In the genomic region with DNA sequence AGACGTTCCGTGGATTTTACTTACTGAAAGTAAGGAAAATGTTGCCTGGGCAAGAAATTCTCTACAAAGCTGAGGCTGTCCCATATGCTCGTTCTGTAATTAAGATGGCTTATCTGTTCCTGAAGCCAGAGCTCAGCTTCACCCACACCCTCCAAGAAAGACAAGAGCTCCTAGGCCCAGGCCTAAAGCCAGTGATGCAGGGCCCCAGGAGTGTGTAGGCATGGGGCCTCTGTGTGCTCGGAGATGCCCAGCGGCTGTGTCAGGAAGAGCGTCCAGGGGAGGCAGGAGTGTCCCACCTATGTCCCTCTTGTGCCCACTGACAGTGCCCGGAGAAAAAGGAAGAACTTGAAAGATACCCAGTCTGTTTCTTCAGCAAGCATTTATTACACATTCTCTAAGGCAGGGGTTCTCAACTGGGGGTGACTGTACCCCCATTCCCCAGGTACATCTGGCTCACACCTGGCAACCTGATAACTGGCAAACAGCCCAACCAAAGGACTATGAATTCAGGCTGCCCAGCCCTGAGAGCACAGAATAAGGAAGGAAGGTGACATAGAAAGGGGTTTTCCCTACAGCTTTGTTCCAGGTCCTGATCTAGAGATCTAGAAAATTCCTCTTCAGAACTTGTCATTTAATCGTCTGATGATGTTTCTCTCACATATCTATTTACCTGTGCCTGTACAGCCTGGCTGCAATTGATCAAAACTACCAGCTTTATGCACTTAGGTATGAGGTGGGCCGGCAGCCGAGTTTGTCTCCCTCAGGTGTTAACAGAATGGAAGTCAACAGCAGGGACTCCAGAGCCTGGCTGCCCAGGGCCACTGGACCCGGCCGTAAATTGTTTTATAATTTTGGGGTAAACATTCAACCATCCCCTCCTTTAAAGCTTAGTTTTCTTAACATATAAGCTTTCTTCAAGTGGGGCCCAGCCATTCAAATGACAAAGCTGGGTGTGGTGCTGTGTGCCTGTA, we compare ENCODE assay signal across 14 cellular contexts. TPM values are rescaled to one million over a fixed set of nuclear protein-coding genes. Genes with fewer than 3 reads are reported as not detected.
DNase-seq lines count a peak whose midpoint lies in the region; ATAC-seq, FAIRE-seq and TF ChIP-seq lines count a peak whose summit lies in the region.
"Had no signal": no experiment of that assay in that cellular context is flagged by ENCODE, and none has a peak within 500 bp of the region (broad histone marks: within the 10 kb centered on the region; RNA-seq: fewer than 3 reads in every experiment).

No MANE protein-coding gene starts in this region.

- H3K27ac Mint-ChIP-seq in activated T-helper 2 cell treated with anti-CD3 and anti-CD28 coated beads, Interferon-gamma antibody, Interleukin-2, Interleukin-4, amounts not matched to agents 10 μg/mL and 5 μg/mL and 100 μg/mL, durations not matched to agents 14 hours and 24 hours and 36 hours: peak overlapping the region; percentile 21
- H3K27ac Mint-ChIP-seq in naive B cell: peak overlapping the region; percentile 94 to 99 (median 98)

- no peaks in the 10 kb centered on the region for H3K27me3 Mint-ChIP-seq in activated T-helper 2 cell treated with anti-CD3 and anti-CD28 coated beads, Interferon-gamma antibody, Interleukin-2, Interleukin-4, amounts not matched to agents 10 μg/mL and 5 μg/mL and 100 μg/mL, durations not matched to agents 14 hours and 24 hours and 36 hours (ENCODE audit: low read depth)
- no peaks in the 10 kb centered on the region for H3K27me3 Mint-ChIP-seq in naive B cell

- no peak overlapping the region for H3K4me2 ChIP-seq in HepG2 (ENCODE audit: low read depth, low read length)

- H3K36me3 ChIP-seq in HepG2 (replicated peaks in 1 of 2; ENCODE audit: control insufficient read depth in 1 of 2, insufficient read depth in 2 of 2, low read length in 2 of 2) (peaks cover 56 to 89% of the 10 kb centered on the region in 2 experiments), right lobe of liver (peaks cover 6 to 63% (median 30%) of the 10 kb centered on the region in 4 donors), upper lobe of right lung (peaks cover 91% of the 10 kb centered on the region)

- ATAC-seq in HepG2: no peak
- ATAC-seq in right lobe of liver: no peak
- ATAC-seq in naive B cell (ENCODE audit: low read depth in 2 of 2): peak; percentile 7 to 22
- no peak for ATAC-seq in upper lobe of right lung
- no peak for ATAC-seq in GM18502 (IDR thresholded peaks at IDR 0.05; ENCODE audit: poor library complexity, unreplicated experiment)
- ATAC-seq: heart left ventricle, SK-N-SH treated with all-trans-retinoic acid at 6 μM for 48 hours had no signal

- H3K9me3 Mint-ChIP-seq in activated T-helper 2 cell treated with anti-CD3 and anti-CD28 coated beads, Interferon-gamma antibody, Interleukin-2, Interleukin-4, amounts not matched to agents 10 μg/mL and 5 μg/mL and 100 μg/mL, durations not matched to agents 14 hours and 24 hours and 36 hours: no peaks in the 10 kb centered on the region
- no peaks in the 10 kb centered on the region for H3K9me3 Mint-ChIP-seq in naive B cell

- H3K4me1 Mint-ChIP-seq in activated T-helper 2 cell treated with anti-CD3 and anti-CD28 coated beads, Interferon-gamma antibody, Interleukin-2, Interleukin-4, amounts not matched to agents 10 μg/mL and 5 μg/mL and 100 μg/mL, durations not matched to agents 14 hours and 24 hours and 36 hours (ENCODE audit: low read depth): peaks cover 39% of the 10 kb centered on the region
- peaks cover 78 to 98% (median 88%) of the 10 kb centered on the region in 3 donors for H3K4me1 Mint-ChIP-seq in naive B cell

- H3K4me1 ChIP-seq in HepG2 (ENCODE audit: insufficient read depth, low read length): peaks cover 10% of the 10 kb centered on the region
- peaks cover 0 to 34% (median 0%) of the 10 kb centered on the region in 4 donors for H3K4me1 ChIP-seq in right lobe of liver
- peaks cover 24% of the 10 kb centered on the region for H3K4me1 ChIP-seq in upper lobe of right lung
- H3K4me1 ChIP-seq: BE2C had no signal

- TF ChIP-seq POLR2A in HepG2 (IDR thresholded peaks at IDR 0.05; ENCODE audit: insufficient read depth in 1 of 2, low read depth in 2 of 2, low read length in 2 of 2) (no peak), right lobe of liver (IDR thresholded peaks at IDR 0.05) (no peak)

- CTCF ChIA-PET in HepG2 (lab: Yijun Ruan, JAX; ENCODE audit: low intra/inter-chr PET ratio, low total read pairs): no interaction called here

- DNase-seq in HepG2 (ENCODE audit: low spot score) (no peak), right lobe of liver (no peak), naive B cell (peak; percentile 37), upper lobe of right lung (peak; percentile 27), activated gamma-delta T cell treated with Interleukin-2 at 50 U/mL for 16 hours (no peak), putamen (ENCODE audit: low spot score) (no peak)
- DNase-seq in activated T-helper 2 cell treated with anti-CD3 and anti-CD28 coated beads, Interferon-gamma antibody, Interleukin-2, Interleukin-4, amounts not matched to agents 10 μg/mL and 5 μg/mL and 100 μg/mL, durations not matched to agents 14 hours and 24 hours and 36 hours (ENCODE audit: low spot score): no peak
- DNase-seq: BE2C, NCI-H187 treated with DMSO at 0.1 percent for 48 hours, NCI-H748 treated with DMSO at 0.1 percent for 48 hours had no signal

- H3K9ac ChIP-seq in HepG2 (ENCODE audit: insufficient read depth, low read depth, low read length): no peak overlapping the region

- H3K27me3 ChIP-seq in HepG2 (ENCODE audit: control insufficient read depth in 1 of 2, insufficient read depth in 2 of 2, low read length in 2 of 2): no peaks in the 10 kb centered on the region
- H3K27me3 ChIP-seq in right lobe of liver: no peaks in the 10 kb centered on the region
- no peaks in the 10 kb centered on the region for H3K27me3 ChIP-seq in upper lobe of right lung
- H3K27me3 ChIP-seq: BE2C, heart left ventricle had no signal

- TF ChIP-seq EP300 in HepG2 (IDR thresholded peaks at IDR 0.05; ENCODE audit: low read depth in 2 of 2, low read length in 2 of 2): no peak
- no peak for TF ChIP-seq EP300 in HepG2 (CRISPR knock-in tag; IDR thresholded peaks at IDR 0.05; ENCODE audit: borderline replicate concordance)

- H3K4me3 Mint-ChIP-seq in activated T-helper 2 cell treated with anti-CD3 and anti-CD28 coated beads, Interferon-gamma antibody, Interleukin-2, Interleukin-4, amounts not matched to agents 10 μg/mL and 5 μg/mL and 100 μg/mL, durations not matched to agents 14 hours and 24 hours and 36 hours (ENCODE audit: low read depth): no peak overlapping the region
- peak overlapping the region; percentile 57 to 91 (median 74) for H3K4me3 Mint-ChIP-seq in naive B cell

- TF ChIP-seq RAD21 in HepG2 (CRISPR knock-in tag; IDR thresholded peaks at IDR 0.05): no peak

- peaks cover 4% of the 10 kb centered on the region; the same call in 1 of the 2 replicates for H4K20me1 ChIP-seq in HepG2 (ENCODE audit: insufficient read depth, low read length)

- intact Hi-C loops in HepG2 (cut with micrococcal nuclease; ENCODE audit: unreplicated experiment) (no loop called here), right lobe of liver (cut with DNase I) (no loop called here), upper lobe of right lung (cut with DNase I) (no loop called here)
- intact Hi-C loops in activated T-helper 2 cell treated with anti-CD3 and anti-CD28 coated beads, Interferon-gamma antibody, Interleukin-2, Interleukin-4, amounts not matched to agents 10 μg/mL and 5 μg/mL and 100 μg/mL, durations not matched to agents 14 hours and 24 hours and 36 hours (cut with micrococcal nuclease): no loop called here

- H3K27ac ChIP-seq in HepG2 (ENCODE audit: extremely low read length, insufficient read depth, low read length): no peak overlapping the region
- no peak overlapping the region for H3K27ac ChIP-seq in right lobe of liver
- H3K27ac ChIP-seq in upper lobe of right lung: no peak overlapping the region

- POLR2A ChIA-PET in HepG2 (lab: Yijun Ruan, JAX): no interaction called here

- in situ Hi-C loops in HepG2 (cut with HindIII; ENCODE audit: extremely low pct_ligation_motif_present, low pct_unique_long_range_greater_than_20kb): no loop called here

- FAIRE-seq in HepG2 (lab: Jason Lieb, UNC): no peak
- FAIRE-seq: K562 had no signal

- 97% methylated on average over 12 of the region's 12 CpGs for WGBS in HepG2 (ENCODE audit: low lambda C conversion rate)
- WGBS in right lobe of liver (ENCODE audit: insufficient coverage, low coverage, low lambda C conversion rate, missing lambda C conversion rate): 71% methylated on average over 9 of the region's 12 CpGs

- H3K36me3 Mint-ChIP-seq in activated T-helper 2 cell treated with anti-CD3 and anti-CD28 coated beads, Interferon-gamma antibody, Interleukin-2, Interleukin-4, amounts not matched to agents 10 μg/mL and 5 μg/mL and 100 μg/mL, durations not matched to agents 14 hours and 24 hours and 36 hours (ENCODE audit: low read depth): peaks cover 66% of the 10 kb centered on the region
- peaks cover 0 to 7% of the 10 kb centered on the region in 2 donors for H3K36me3 Mint-ChIP-seq in naive B cell

- H3K9me3 ChIP-seq in HepG2 (ENCODE audit: low read length) (no peaks in the 10 kb centered on the region), right lobe of liver (no peaks in the 10 kb centered on the region), upper lobe of right lung (no peaks in the 10 kb centered on the region)
- H3K9me3 ChIP-seq: BE2C, heart left ventricle had no signal

- H2AFZ ChIP-seq in HepG2 (ENCODE audit: low read length): no peak overlapping the region

- H3K79me2 ChIP-seq in HepG2 (ENCODE audit: insufficient read depth, low read length): no peaks in the 10 kb centered on the region

- H3K4me3 ChIP-seq in HepG2 (replicated peaks in 1 of 3; ENCODE audit: insufficient read depth in 1 of 3, low read depth in 2 of 3, low read length in 3 of 3) (no peak overlapping the region), right lobe of liver (no peak overlapping the region), upper lobe of right lung (no peak overlapping the region)
- H3K4me3 ChIP-seq: heart left ventricle, K562 had no signal

- no TSS peak for BruUV-seq in HepG2 (replicated peaks; lab: Mats Ljungman, UMichigan)

- TF ChIP-seq CTCF in HepG2 (CRISPR knock-in tag; IDR thresholded peaks at IDR 0.05): no peak
- TF ChIP-seq CTCF in right lobe of liver (IDR thresholded peaks at IDR 0.05): no peak
- TF ChIP-seq CTCF in upper lobe of right lung (IDR thresholded peaks at IDR 0.05): no peak

RNA-seq across cellular contexts. Expression of a gene that starts 12.0 kb away (rescaled TPM):
- 8.4 TPM in 2 replicates for total RNA-seq in HepG2 (2016; rRNA removed; fragmentation: Illumina TruSeq; extraction: Trizol)
- total RNA-seq in HepG2 (2016; cell fraction: cytosol; rRNA removed; fragmentation: Illumina TruSeq; extraction: Trizol; ENCODE audit: low read depth): 7.1 and 8.0 TPM in 2 replicates
- total RNA-seq in HepG2 (2016; cell fraction: insoluble cytoplasmic fraction; rRNA removed; fragmentation: Illumina TruSeq; extraction: Trizol): 6.0 and 8.2 TPM in 2 replicates
- total RNA-seq in HepG2 (2016; cell fraction: membrane; rRNA removed; fragmentation: Illumina TruSeq; extraction: Trizol): 18.8 and 19.0 TPM in 2 replicates
- 4.0 and 5.8 TPM in 2 replicates for total RNA-seq in HepG2 (2016; cell fraction: nucleus; rRNA removed; fragmentation: Illumina TruSeq; extraction: Trizol)
- 5.2 and 5.6 TPM in 2 replicates for polyA plus RNA-seq in HepG2 (2011; rRNA removed)
- 4.6 and 5.0 TPM in 2 replicates for polyA plus RNA-seq in HepG2 (2011; cell fraction: cytosol; rRNA removed)
- 4.7 and 4.9 TPM in 2 replicates for polyA plus RNA-seq in HepG2 (2011; cell fraction: nucleus; rRNA removed)
- polyA plus RNA-seq in HepG2 (2012): 3.0 and 3.4 TPM in 2 replicates
- 8.8 and 9.8 TPM in 2 replicates for polyA plus RNA-seq in HepG2 (2016; cell fraction: cytosol; fragmentation: Illumina TruSeq; extraction: Trizol; ENCODE audit: low read depth)
- polyA plus RNA-seq in HepG2 (2016; cell fraction: insoluble cytoplasmic fraction; fragmentation: Illumina TruSeq; extraction: Trizol; ENCODE audit: low read depth): 8.1 and 9.3 TPM in 2 replicates
- polyA plus RNA-seq in HepG2 (2016; cell fraction: membrane; fragmentation: Illumina TruSeq; extraction: Trizol; ENCODE audit: low read depth): 17.1 and 17.3 TPM in 2 replicates
- 7.7 and 8.0 TPM in 2 replicates for polyA plus RNA-seq in HepG2 (2016; cell fraction: nucleus; fragmentation: Illumina TruSeq; extraction: Trizol; ENCODE audit: insufficient read depth, low read depth)
- polyA minus RNA-seq in HepG2 (2011; rRNA and poly(A)+ RNA removed; ENCODE audit: low replicate concordance): 2.2 and 3.6 TPM in 2 replicates
- 1.6 and 1.9 TPM in 2 replicates for polyA minus RNA-seq in HepG2 (2011; cell fraction: cytosol; rRNA and poly(A)+ RNA removed)
- 4.4 and 4.9 TPM in 2 replicates for polyA minus RNA-seq in HepG2 (2011; cell fraction: nucleus; rRNA and poly(A)+ RNA removed)
- 1 to 10 TPM; 3.5 to 7.9 (median 5.6) TPM for total RNA-seq in right lobe of liver
- 8.6 and 9.5 TPM in 2 replicates for total RNA-seq in activated T-helper 2 cell treated with anti-CD3 and anti-CD28 coated beads, Interferon-gamma antibody, Interleukin-2, Interleukin-4, amounts not matched to agents 10 μg/mL and 5 μg/mL and 100 μg/mL, durations not matched to agents 14 hours and 24 hours and 36 hours
- polyA plus RNA-seq in naive B cell (ENCODE audit: low read depth in 6 of 6): 10 to 100 TPM; 53.0 to 82.7 (median 67.7) TPM
- total RNA-seq in upper lobe of right lung: 31.1 TPM

Comparison
In these comparisons a context has a peak if more than half of its experiments do, and no peak if none do; other contexts are left out.
1. ATAC-seq: peak in naive B cell (2 of 2); none in HepG2 (single experiment), right lobe of liver (0 of 4), upper lobe of right lung (single experiment) and GM18502 (single experiment).
2. DNase-seq: peak in naive B cell (single experiment) and upper lobe of right lung (single experiment); none in HepG2 (single experiment), right lobe of liver (0 of 3), activated T-helper 2 cell treated with anti-CD3 and anti-CD28 coated beads, Interferon-gamma antibody, Interleukin-2, Interleukin-4, amounts not matched to agents 10 μg/mL and 5 μg/mL and 100 μg/mL, durations not matched to agents 14 hours and 24 hours and 36 hours (single experiment), activated gamma-delta T cell treated with Interleukin-2 at 50 U/mL for 16 hours (single experiment) and putamen (single experiment).